Comparison of ENCODE assay signal across 32 cellular contexts in the genomic region with DNA sequence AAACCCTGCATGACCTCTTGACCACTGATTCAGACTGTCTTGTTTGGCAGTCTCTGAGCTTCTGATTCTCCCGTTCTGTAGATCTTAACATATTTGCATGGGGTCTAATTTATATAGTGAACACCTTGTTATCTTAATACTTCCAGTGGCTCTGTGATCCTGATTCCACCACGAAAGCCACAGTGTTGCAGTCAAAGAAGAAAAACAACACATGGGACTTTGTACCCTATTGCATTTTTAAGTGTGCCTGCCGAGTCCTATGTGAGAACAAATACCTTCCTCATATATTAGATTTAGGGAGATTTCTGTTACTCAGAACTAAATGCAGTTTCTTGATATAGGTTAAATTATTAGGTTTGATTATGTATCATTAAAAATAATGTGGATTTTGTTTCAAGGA. TPM values are rescaled to one million over a fixed set of nuclear protein-coding genes. Genes with fewer than 3 reads are reported as not detected.
"Had no signal": no experiment of that assay in that cellular context is flagged by ENCODE, and none has a peak within 500 bp of the region (broad histone marks: within the 10 kb centered on the region; RNA-seq: fewer than 3 reads in every experiment).

No MANE protein-coding gene starts in this region.

- H3K9me3 ChIP-seq: testis had no signal

- H3K4me2 ChIP-seq: smooth muscle cell had no signal

- H3K27me3 Mint-ChIP-seq: naive thymus-derived CD8-positive, alpha-beta T cell; natural killer cell treated with Interleukin-12 subunit alpha and Interleukin-12 subunit beta and Interleukin-15 and Interleukin-18, amount 100 ng/mL, for 72 hours; stimulated activated memory B cell treated with anti-CD40 and anti-IgM and Interleukin-4, amounts not matched to agents 10 μg/mL and 1 μg/mL and 100 μg/mL, for 72 hours; stimulated activated naive CD8-positive, alpha-beta T cell treated with anti-CD3 and anti-CD28 coated beads, Interleukin-15, amount 100 ng/mL, for 72 hours; type B pancreatic cell had no signal

- H3K4me3 ChIP-seq: pancreas, prostate gland, right atrium auricular region, skin epidermis, smooth muscle cell, spleen, suprapubic skin, testis, tibial artery, transverse colon, upper lobe of right lung, uterus had no signal

- DNase-seq: naive thymus-derived CD8-positive, alpha-beta T cell; nephron progenitor cell; nucleus accumbens; pancreas; retina; spleen; stimulated activated CD4-positive, alpha-beta T cell treated with anti-CD3 and anti-CD28 coated beads, Interleukin-12 subunit alpha, Interleukin-12 subunit beta, amount 100 ng/mL, for 4 hours; stimulated activated CD4-positive, alpha-beta T cell treated with anti-CD3 and anti-CD28 coated beads, Interleukin-1b, Interleukin-23, amount 100 ng/mL, for 48 hours; stimulated activated CD4-positive, alpha-beta T cell treated with anti-CD3 and anti-CD28 coated beads, Interleukin-4, amount 100 ng/mL, for 1 hour; stimulated activated CD4-positive, alpha-beta T cell treated with anti-CD3 and anti-CD28 coated beads, Interleukin-4, amount 100 ng/mL, for 4 hours; stimulated activated CD8-positive, alpha-beta memory T cell treated with anti-CD3 and anti-CD28 coated beads, Interleukin-4, amount 100 ng/mL, for 48 hours; stimulated activated naive CD4-positive, alpha-beta T cell; stimulated activated naive CD8-positive, alpha-beta T cell treated with anti-CD3 and anti-CD28 coated beads, Interleukin-15, amount 100 ng/mL, for 72 hours; stimulated activated naive CD8-positive, alpha-beta T cell treated with anti-CD3 and anti-CD28 coated beads, Interleukin-15, Interleukin-2, amounts not matched to agents 100 U/mL and 50 U/mL, for 24 hours; substantia nigra; testis; tibial artery; transverse colon; upper lobe of right lung; uterus had no signal

- H3K36me3 ChIP-seq: uterus had no signal

- H3K4me1 ChIP-seq: pancreas, prostate gland, right atrium auricular region, spleen, suprapubic skin, testis, tibial artery, transverse colon, upper lobe of right lung, uterus had no signal

- H3K4me3 Mint-ChIP-seq: naive thymus-derived CD8-positive, alpha-beta T cell; natural killer cell treated with Interleukin-12 subunit alpha and Interleukin-12 subunit beta and Interleukin-15 and Interleukin-18, amount 100 ng/mL, for 72 hours; nephron progenitor cell; neural crest cell; stimulated activated memory B cell treated with anti-CD40 and anti-IgM and Interleukin-4, amounts not matched to agents 10 μg/mL and 1 μg/mL and 100 μg/mL, for 72 hours; stimulated activated naive CD8-positive, alpha-beta T cell treated with anti-CD3 and anti-CD28 coated beads, Interleukin-15, amount 100 ng/mL, for 72 hours; type B pancreatic cell had no signal

- H3K4me1 Mint-ChIP-seq: nephron progenitor cell, neural crest cell had no signal

- H3K27me3 ChIP-seq: neutrophil, pancreas, right atrium auricular region, spleen, suprapubic skin, testis, tibial artery, transverse colon, upper lobe of right lung, uterus had no signal

- H3K27ac ChIP-seq: neutrophil, pancreas, prostate gland, right atrium auricular region, skin epidermis, spleen, suprapubic skin, testis, tibial artery, transverse colon, upper lobe of right lung, uterus had no signal

- H3K27ac Mint-ChIP-seq: natural killer cell treated with Interleukin-12 subunit alpha and Interleukin-12 subunit beta and Interleukin-15 and Interleukin-18, amount 100 ng/mL, for 72 hours; nephron progenitor cell; stimulated activated memory B cell treated with anti-CD40 and anti-IgM and Interleukin-4, amounts not matched to agents 10 μg/mL and 1 μg/mL and 100 μg/mL, for 72 hours; stimulated activated naive CD8-positive, alpha-beta T cell treated with anti-CD3 and anti-CD28 coated beads, Interleukin-15, amount 100 ng/mL, for 72 hours; type B pancreatic cell had no signal

RNA-seq across cellular contexts. Expression of gene ZNF556, which starts 12.3 kb away (rescaled TPM):
- total RNA-seq: naive thymus-derived CD8-positive, alpha-beta T cell; natural killer cell treated with Interleukin-12 subunit alpha and Interleukin-12 subunit beta and Interleukin-15 and Interleukin-18, amount 100 ng/mL, for 72 hours; osteocyte; pulmonary artery endothelial cell; right atrium auricular region; suprapubic skin; transverse colon; upper lobe of right lung had no signal
- polyA plus RNA-seq: naive thymus-derived CD8-positive, alpha-beta T cell; pancreas; smooth muscle cell had no signal
